1 cellular context compared by ENCODE assay signal in genomic region chr10:70324341-70324861, GRCh38.
A peak's percentile ranks its signal among the peaks of the same experiment; 100 is the strongest.
TF ChIP-seq lines count a peak whose summit lies in the region.

No MANE protein-coding gene starts in this region.

TF ChIP-seq in WTC11, 78 proteins besides CTCF, POLR2A, EP300 and RAD21 (continued from another document):
- TF ChIP-seq USF1 (CRISPR knock-in tag; IDR thresholded peaks at IDR 0.05) (peak; percentile 50; the same call in 1 of the 2 replicates), ATF3 (CRISPR knock-in tag; conservative IDR thresholded peaks at IDR 0.05) (no peak)
